Comparison of ENCODE assay signal across 1 cellular context in genomic region chr3:126539558-126540250, GRCh38.
TF ChIP-seq lines count a peak whose summit lies in the region.

No MANE protein-coding gene starts in this region.

TF ChIP-seq in IMR-90, 13 proteins besides CTCF, POLR2A, EP300 and RAD21:
- TF ChIP-seq MAZ (IDR thresholded peaks at IDR 0.05; ENCODE audit: borderline replicate concordance, low read depth, low read length) (no peak), BHLHE40 (IDR thresholded peaks at IDR 0.05; ENCODE audit: low read depth, low read length) (no peak), FOS (IDR thresholded peaks at IDR 0.05; ENCODE audit: low read depth, low read length) (no peak), USF2 (IDR thresholded peaks at IDR 0.05; ENCODE audit: low read depth, low read length) (no peak), NFE2L2 (IDR thresholded peaks at IDR 0.05; ENCODE audit: low read depth, low read length) (no peak), ELK1 (IDR thresholded peaks at IDR 0.05; ENCODE audit: borderline replicate concordance, low read depth, low read length) (no peak), MXI1 (IDR thresholded peaks at IDR 0.05; ENCODE audit: borderline replicate concordance, low read depth, low read length) (no peak), CHD1 (IDR thresholded peaks at IDR 0.05; ENCODE audit: low read depth, low read length) (no peak), MAFK (IDR thresholded peaks at IDR 0.05; ENCODE audit: low read depth, low read length) (no peak), SMC3 (IDR thresholded peaks at IDR 0.05; ENCODE audit: low read depth, low read length) (no peak), RFX5 (IDR thresholded peaks at IDR 0.05; ENCODE audit: low read depth, low read length) (no peak), RCOR1 (IDR thresholded peaks at IDR 0.05; ENCODE audit: insufficient replicate concordance, low read length) (no peak), CEBPB (IDR thresholded peaks at IDR 0.05; ENCODE audit: low read depth, low read length) (no peak)
